1 cellular context compared by ENCODE assay signal in genomic region chr2:227388537-227389011, GRCh38.
TF ChIP-seq lines count a peak whose summit lies in the region.

No MANE protein-coding gene starts in this region.

TF ChIP-seq in GM23338, 12 proteins besides CTCF, POLR2A, EP300 and RAD21 (continued from another document):
- TF ChIP-seq, protein P1, sequence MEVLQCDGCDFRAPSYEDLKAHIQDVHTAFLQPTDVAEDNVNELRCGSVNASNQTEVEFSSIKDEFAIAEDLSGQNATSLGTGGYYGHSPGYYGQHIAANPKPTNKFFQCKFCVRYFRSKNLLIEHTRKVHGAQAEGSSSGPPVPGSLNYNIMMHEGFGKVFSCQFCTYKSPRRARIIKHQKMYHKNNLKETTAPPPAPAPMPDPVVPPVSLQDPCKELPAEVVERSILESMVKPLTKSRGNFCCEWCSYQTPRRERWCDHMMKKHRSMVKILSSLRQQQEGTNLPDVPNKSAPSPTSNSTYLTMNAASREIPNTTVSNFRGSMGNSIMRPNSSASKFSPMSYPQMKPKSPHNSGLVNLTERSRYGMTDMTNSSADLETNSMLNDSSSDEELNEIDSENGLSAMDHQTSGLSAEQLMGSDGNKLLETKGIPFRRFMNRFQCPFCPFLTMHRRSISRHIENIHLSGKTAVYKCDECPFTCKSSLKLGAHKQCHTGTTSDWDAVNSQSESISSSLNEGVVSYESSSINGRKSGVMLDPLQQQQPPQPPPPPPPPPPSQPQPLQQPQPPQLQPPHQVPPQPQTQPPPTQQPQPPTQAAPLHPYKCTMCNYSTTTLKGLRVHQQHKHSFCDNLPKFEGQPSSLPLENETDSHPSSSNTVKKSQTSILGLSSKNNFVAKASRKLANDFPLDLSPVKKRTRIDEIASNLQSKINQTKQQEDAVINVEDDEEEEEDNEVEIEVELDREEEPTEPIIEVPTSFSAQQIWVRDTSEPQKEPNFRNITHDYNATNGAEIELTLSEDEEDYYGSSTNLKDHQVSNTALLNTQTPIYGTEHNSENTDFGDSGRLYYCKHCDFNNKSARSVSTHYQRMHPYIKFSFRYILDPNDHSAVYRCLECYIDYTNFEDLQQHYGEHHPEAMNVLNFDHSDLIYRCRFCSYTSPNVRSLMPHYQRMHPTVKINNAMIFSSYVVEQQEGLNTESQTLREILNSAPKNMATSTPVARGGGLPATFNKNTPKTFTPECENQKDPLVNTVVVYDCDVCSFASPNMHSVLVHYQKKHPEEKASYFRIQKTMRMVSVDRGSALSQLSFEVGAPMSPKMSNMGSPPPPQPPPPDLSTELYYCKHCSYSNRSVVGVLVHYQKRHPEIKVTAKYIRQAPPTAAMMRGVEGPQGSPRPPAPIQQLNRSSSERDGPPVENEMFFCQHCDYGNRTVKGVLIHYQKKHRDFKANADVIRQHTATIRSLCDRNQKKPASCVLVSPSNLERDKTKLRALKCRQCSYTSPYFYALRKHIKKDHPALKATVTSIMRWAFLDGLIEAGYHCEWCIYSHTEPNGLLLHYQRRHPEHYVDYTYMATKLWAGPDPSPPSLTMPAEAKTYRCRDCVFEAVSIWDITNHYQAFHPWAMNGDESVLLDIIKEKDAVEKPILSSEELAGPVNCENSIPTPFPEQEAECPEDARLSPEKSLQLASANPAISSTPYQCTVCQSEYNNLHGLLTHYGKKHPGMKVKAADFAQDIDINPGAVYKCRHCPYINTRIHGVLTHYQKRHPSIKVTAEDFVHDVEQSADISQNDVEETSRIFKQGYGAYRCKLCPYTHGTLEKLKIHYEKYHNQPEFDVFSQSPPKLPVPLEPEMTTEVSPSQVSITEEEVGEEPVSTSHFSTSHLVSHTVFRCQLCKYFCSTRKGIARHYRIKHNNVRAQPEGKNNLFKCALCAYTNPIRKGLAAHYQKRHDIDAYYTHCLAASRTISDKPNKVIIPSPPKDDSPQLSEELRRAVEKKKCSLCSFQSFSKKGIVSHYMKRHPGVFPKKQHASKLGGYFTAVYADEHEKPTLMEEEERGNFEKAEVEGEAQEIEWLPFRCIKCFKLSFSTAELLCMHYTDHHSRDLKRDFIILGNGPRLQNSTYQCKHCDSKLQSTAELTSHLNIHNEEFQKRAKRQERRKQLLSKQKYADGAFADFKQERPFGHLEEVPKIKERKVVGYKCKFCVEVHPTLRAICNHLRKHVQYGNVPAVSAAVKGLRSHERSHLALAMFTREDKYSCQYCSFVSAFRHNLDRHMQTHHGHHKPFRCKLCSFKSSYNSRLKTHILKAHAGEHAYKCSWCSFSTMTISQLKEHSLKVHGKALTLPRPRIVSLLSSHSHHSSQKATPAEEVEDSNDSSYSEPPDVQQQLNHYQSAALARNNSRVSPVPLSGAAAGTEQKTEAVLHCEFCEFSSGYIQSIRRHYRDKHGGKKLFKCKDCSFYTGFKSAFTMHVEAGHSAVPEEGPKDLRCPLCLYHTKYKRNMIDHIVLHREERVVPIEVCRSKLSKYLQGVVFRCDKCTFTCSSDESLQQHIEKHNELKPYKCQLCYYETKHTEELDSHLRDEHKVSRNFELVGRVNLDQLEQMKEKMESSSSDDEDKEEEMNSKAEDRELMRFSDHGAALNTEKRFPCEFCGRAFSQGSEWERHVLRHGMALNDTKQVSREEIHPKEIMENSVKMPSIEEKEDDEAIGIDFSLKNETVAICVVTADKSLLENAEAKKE (CRISPR knock-in tag; IDR thresholded peaks at IDR 0.05), result no peak
- no peak for TF ChIP-seq JUNB (IDR thresholded peaks at IDR 0.05; ENCODE audit: unreplicated experiment)
- no peak for TF ChIP-seq EZH2 (IDR thresholded peaks at IDR 0.05; ENCODE audit: low read depth, unreplicated experiment)
- no peak for TF ChIP-seq ZNF331 (CRISPR knock-in tag; IDR thresholded peaks at IDR 0.05; ENCODE audit: low read depth)
- TF ChIP-seq, protein P2, sequence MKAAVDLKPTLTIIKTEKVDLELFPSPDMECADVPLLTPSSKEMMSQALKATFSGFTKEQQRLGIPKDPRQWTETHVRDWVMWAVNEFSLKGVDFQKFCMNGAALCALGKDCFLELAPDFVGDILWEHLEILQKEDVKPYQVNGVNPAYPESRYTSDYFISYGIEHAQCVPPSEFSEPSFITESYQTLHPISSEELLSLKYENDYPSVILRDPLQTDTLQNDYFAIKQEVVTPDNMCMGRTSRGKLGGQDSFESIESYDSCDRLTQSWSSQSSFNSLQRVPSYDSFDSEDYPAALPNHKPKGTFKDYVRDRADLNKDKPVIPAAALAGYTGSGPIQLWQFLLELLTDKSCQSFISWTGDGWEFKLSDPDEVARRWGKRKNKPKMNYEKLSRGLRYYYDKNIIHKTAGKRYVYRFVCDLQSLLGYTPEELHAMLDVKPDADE (IDR thresholded peaks at IDR 0.05), result no peak
